18 cellular contexts compared by ENCODE assay signal in the genomic region with DNA sequence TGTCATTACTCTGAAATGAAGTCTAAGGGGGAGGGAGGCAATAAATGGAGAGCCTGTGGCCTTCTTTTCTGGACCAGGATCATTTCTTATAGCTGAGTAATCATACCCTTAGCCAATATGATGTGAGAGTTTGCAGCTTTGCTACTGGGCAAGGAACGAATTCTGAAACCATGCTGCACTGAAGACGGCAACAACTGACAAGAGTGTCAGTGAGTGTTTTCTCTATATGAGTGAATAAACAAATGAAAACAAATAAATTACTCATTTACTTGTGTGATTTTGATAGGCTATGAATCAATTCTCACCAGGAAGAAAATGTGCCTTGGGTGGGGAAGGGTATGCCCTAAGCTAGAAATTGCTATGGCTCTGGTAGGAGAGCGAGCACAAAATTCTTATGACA.
DNase-seq lines count a peak whose midpoint lies in the region; ATAC-seq lines count a peak whose summit lies in the region.
"Had no signal": no experiment of that assay in that cellular context is flagged by ENCODE, and none has a peak within 500 bp of the region (broad histone marks: within the 10 kb centered on the region; RNA-seq: fewer than 3 reads in every experiment).

No MANE protein-coding gene starts in this region.

- no peaks in the 10 kb centered on the region for H3K9me3 ChIP-seq in KOPT-K1 (ENCODE audit: insufficient read depth, low read length, poor library complexity, severe bottlenecking)
- H3K9me3 ChIP-seq: psoas muscle had no signal

- H3K36me3 Mint-ChIP-seq in activated naive CD8-positive, alpha-beta T cell: no peaks in the 10 kb centered on the region

- H3K27me3 Mint-ChIP-seq in activated naive CD8-positive, alpha-beta T cell: no peaks in the 10 kb centered on the region
- H3K27me3 Mint-ChIP-seq in stimulated activated naive CD8-positive, alpha-beta T cell treated with anti-CD3 and anti-CD28 coated beads, Interleukin-15, amount 100 ng/mL, for 72 hours: no peaks in the 10 kb centered on the region

- no peaks in the 10 kb centered on the region for H3K9me3 Mint-ChIP-seq in activated naive CD8-positive, alpha-beta T cell (ENCODE audit: low read depth)
- no peaks in the 10 kb centered on the region for H3K9me3 Mint-ChIP-seq in stimulated activated naive CD8-positive, alpha-beta T cell treated with anti-CD3 and anti-CD28 coated beads, Interleukin-15, amount 100 ng/mL, for 72 hours

- DNase-seq in stimulated activated CD4-positive, alpha-beta T cell treated with anti-CD3 and anti-CD28 coated beads, Interleukin-15, amount 100 ng/mL, for 24 hours: peak; percentile 16
- no peak for DNase-seq in stimulated activated CD4-positive, alpha-beta T cell treated with anti-CD3 and anti-CD28 coated beads, Interleukin-12 subunit alpha, Interleukin-12 subunit beta, amount 100 ng/mL, for 4 hours
- peak in 1 of 2 donors; percentile 50 for DNase-seq in stimulated activated naive CD8-positive, alpha-beta T cell treated with anti-CD3 and anti-CD28 coated beads, Interleukin-15, amount 100 ng/mL, for 72 hours
- no peak for DNase-seq in effector CD4-positive, alpha-beta T cell
- no peak for DNase-seq in GM19240 (ENCODE audit: insufficient read length, low spot score)
- DNase-seq: activated effector memory CD4-positive, alpha-beta T cell treated with Interleukin-2 at 50 U/mL for 16 hours; DMS 273 treated with DMSO at 0.1 percent for 48 hours; effector memory CD4-positive, alpha-beta T cell; mesenchymal stem cell; MM.1S; NCI-H2029; NCI-H446 treated with DMSO at 0.1 percent for 48 hours; psoas muscle; SIG-M5; substantia nigra had no signal

- peak overlapping the region; percentile 2 for H3K27ac ChIP-seq in KOPT-K1 (ENCODE audit: low read depth, low read length, poor library complexity, severe bottlenecking)
- H3K27ac ChIP-seq: psoas muscle had no signal

- no peaks in the 10 kb centered on the region for H3K36me3 ChIP-seq in KOPT-K1 (ENCODE audit: insufficient read depth, low read length)

- peak; percentile 75 for ATAC-seq in stimulated activated naive CD8-positive, alpha-beta T cell treated with anti-CD3 and anti-CD28 coated beads, Interleukin-15, amount 100 ng/mL, for 72 hours
- ATAC-seq in GM18909 (IDR thresholded peaks at IDR 0.05; ENCODE audit: poor library complexity, unreplicated experiment): no peak
- ATAC-seq: psoas muscle had no signal

- peaks cover 63% of the 10 kb centered on the region for H3K4me1 Mint-ChIP-seq in activated naive CD8-positive, alpha-beta T cell (ENCODE audit: low read depth)
- H3K4me1 Mint-ChIP-seq in stimulated activated naive CD8-positive, alpha-beta T cell treated with anti-CD3 and anti-CD28 coated beads, Interleukin-15, amount 100 ng/mL, for 72 hours: peaks cover 56% of the 10 kb centered on the region

- H3K27ac Mint-ChIP-seq in activated naive CD8-positive, alpha-beta T cell: no peak overlapping the region
- H3K27ac Mint-ChIP-seq in stimulated activated naive CD8-positive, alpha-beta T cell treated with anti-CD3 and anti-CD28 coated beads, Interleukin-15, amount 100 ng/mL, for 72 hours: peak overlapping the region; percentile 91 to 96

- peak overlapping the region; percentile 63 for H3K4me3 Mint-ChIP-seq in activated naive CD8-positive, alpha-beta T cell
- H3K4me3 Mint-ChIP-seq in stimulated activated naive CD8-positive, alpha-beta T cell treated with anti-CD3 and anti-CD28 coated beads, Interleukin-15, amount 100 ng/mL, for 72 hours: peak overlapping the region; percentile 72 to 79
